In the genomic region with DNA sequence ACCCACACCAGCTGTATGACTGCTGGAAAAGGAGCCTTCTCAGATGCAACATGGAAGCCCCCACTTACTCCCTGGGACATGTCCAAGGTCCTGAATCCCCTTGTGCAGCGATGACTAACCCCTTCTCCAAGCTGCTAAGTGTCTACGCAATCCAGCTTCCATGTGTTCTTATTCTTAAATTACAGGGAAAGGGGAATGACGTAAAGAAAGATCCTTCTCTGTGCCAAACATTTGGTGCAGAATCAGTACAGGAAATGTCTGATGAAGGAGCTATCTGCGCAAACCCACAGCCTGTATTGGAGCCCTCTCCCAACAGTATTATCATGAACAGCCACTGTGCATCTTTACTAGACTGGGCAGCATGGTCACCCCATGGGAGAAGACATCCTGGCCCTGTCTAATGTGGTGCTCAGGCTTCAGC, we compare ENCODE assay signal across 15 cellular contexts.
A peak's percentile ranks its signal among the peaks of the same experiment; 100 is the strongest.
DNase-seq lines count a peak whose midpoint lies in the region; ATAC-seq and TF ChIP-seq lines count a peak whose summit lies in the region.
"Had no signal": no experiment of that assay in that cellular context is flagged by ENCODE, and none has a peak within 500 bp of the region (broad histone marks: within the 10 kb centered on the region; RNA-seq: fewer than 3 reads in every experiment).

No MANE protein-coding gene starts in this region.

- peaks cover 3% of the 10 kb centered on the region for H3K4me1 Mint-ChIP-seq in neural progenitor cell
- H3K4me1 Mint-ChIP-seq: endodermal cell, IgD-negative memory B cell had no signal

- H3F3A ChIP-seq in neural progenitor cell (ENCODE audit: low read depth), result no peaks in the 10 kb centered on the region

- no peak overlapping the region for H3K4me2 ChIP-seq in neural progenitor cell
- H3K4me2 ChIP-seq: BLaER1 had no signal

- TF ChIP-seq CTCF in fibroblast of the aortic adventitia (IDR thresholded peaks at IDR 0.05; ENCODE audit: insufficient read depth, low read length) (no peak), neural progenitor cell (IDR thresholded peaks at IDR 0.05) (no peak), omental fat pad (IDR thresholded peaks at IDR 0.05) (no peak), lower leg skin (IDR thresholded peaks at IDR 0.05) (no peak)

- no peak overlapping the region for H3K27ac ChIP-seq in neural progenitor cell
- H3K27ac ChIP-seq: BLaER1 had no signal

- no peak overlapping the region for H3K4me3 ChIP-seq in fibroblast of the aortic adventitia (ENCODE audit: low read depth, low read length)
- H3K4me3 ChIP-seq in neural progenitor cell, result no peak overlapping the region
- no peak overlapping the region for H3K4me3 ChIP-seq in lower leg skin (ENCODE audit: low read depth, poor library complexity, severe bottlenecking)
- H3K4me3 ChIP-seq: BLaER1, pancreas had no signal

- H3K27me3 Mint-ChIP-seq in neural progenitor cell (ENCODE audit: insufficient read depth, low read depth), result no peaks in the 10 kb centered on the region
- H3K27me3 Mint-ChIP-seq: IgD-negative memory B cell had no signal

- no peaks in the 10 kb centered on the region for H3K27me3 ChIP-seq in neural progenitor cell
- H3K27me3 ChIP-seq: BLaER1, pancreas had no signal

- no peaks in the 10 kb centered on the region for H4K20me1 ChIP-seq in neural progenitor cell (ENCODE audit: low read depth)
- H4K20me1 ChIP-seq: BLaER1 had no signal

- H3K79me2 ChIP-seq in neural progenitor cell (ENCODE audit: low read depth), result no peaks in the 10 kb centered on the region

- no peaks in the 10 kb centered on the region for H3K36me3 ChIP-seq in neural progenitor cell
- H3K36me3 ChIP-seq: BLaER1, pancreas had no signal

- H3K36me3 Mint-ChIP-seq in neural progenitor cell, result no peaks in the 10 kb centered on the region

- 68 to 81% methylated on average over 4 of the region's 4 CpGs for WGBS in lower leg skin, 2 donors

- no peak for TF ChIP-seq POLR2A in lower leg skin (IDR thresholded peaks at IDR 0.05)

- no peaks in the 10 kb centered on the region for H3K9me3 ChIP-seq in neural progenitor cell (ENCODE audit: low read depth)
- H3K9me3 ChIP-seq: BLaER1, pancreas had no signal

- H3K4me1 ChIP-seq in neural progenitor cell, result no peaks in the 10 kb centered on the region
- H3K4me1 ChIP-seq: BLaER1, pancreas had no signal

- no peak overlapping the region for H2AFZ ChIP-seq in neural progenitor cell (replicated peaks)

- no peaks in the 10 kb centered on the region for H3K9me3 Mint-ChIP-seq in neural progenitor cell

- no peak overlapping the region for H3K27ac Mint-ChIP-seq in neural progenitor cell
- H3K27ac Mint-ChIP-seq: endodermal cell, IgD-negative memory B cell had no signal

- DNase-seq in EL (peak; percentile 8), RKO (ENCODE audit: low spot score) (peak; percentile 16), fibroblast of the aortic adventitia (ENCODE audit: low read depth) (peak; percentile 68), neural progenitor cell (ENCODE audit: low spot score) (peak; percentile 24), omental fat pad (ENCODE audit: low spot score) (no peak), lower leg skin (ENCODE audit: low spot score in 2 of 2) (no peak), HPDE6-E6E7 (ENCODE audit: extremely low spot score) (no peak)
- DNase-seq in activated CD4-positive, CD25-positive, alpha-beta regulatory T cell treated with anti-CD3 and anti-CD28 coated beads, Interleukin-2, amount 50 U/mL, for 72 hours, result no peak
- DNase-seq: activated T-cell treated with anti-CD3 and anti-CD28 coated beads, Interleukin-2, amount 50 U/mL, for 1 hour; endodermal cell; NCI-H2081; pancreas; stimulated activated CD4-positive, alpha-beta T cell treated with anti-CD3 and anti-CD28 coated beads, Interleukin-2, amount 100 ng/mL, for 24 hours had no signal

- H3K4me3 Mint-ChIP-seq in neural progenitor cell, result no peak overlapping the region
- H3K4me3 Mint-ChIP-seq: endodermal cell, IgD-negative memory B cell had no signal

- H3K9ac ChIP-seq in neural progenitor cell, result no peak overlapping the region
- H3K9ac ChIP-seq: BLaER1 had no signal

- intact Hi-C loops in lower leg skin (cut with DNase I; ENCODE audit: low total_unique reads), result no loop called here

- no peak for ATAC-seq in omental fat pad (ENCODE audit: low FRiP score)

Comparison
In these comparisons a context has a peak if more than half of its experiments do, and no peak if none do; other contexts are left out.
1. DNase-seq: peak in EL (single experiment), RKO (single experiment), fibroblast of the aortic adventitia (single experiment) and neural progenitor cell (single experiment); none in omental fat pad (single experiment), lower leg skin (0 of 2), activated CD4-positive, CD25-positive, alpha-beta regulatory T cell treated with anti-CD3 and anti-CD28 coated beads, Interleukin-2, amount 50 U/mL, for 72 hours (single experiment) and HPDE6-E6E7 (single experiment).